ENCODE assay signal across 1 cellular context in genomic region chr11:69442807-69443137, GRCh38.
TF ChIP-seq lines count a peak whose summit lies in the region.

No MANE protein-coding gene starts in this region.

TF ChIP-seq in GM23338, 12 proteins besides CTCF, POLR2A, EP300 and RAD21 (continued from another document):
- TF ChIP-seq ZNF462 (CRISPR knock-in tag; IDR thresholded peaks at IDR 0.05), result no peak
- TF ChIP-seq EZH2phosphoT487 (IDR thresholded peaks at IDR 0.05; ENCODE audit: unreplicated experiment), result no peak
- no peak for TF ChIP-seq POLR2AphosphoS5 (IDR thresholded peaks at IDR 0.05; ENCODE audit: low read depth)
- TF ChIP-seq EZH2 (IDR thresholded peaks at IDR 0.05; ENCODE audit: low read depth, unreplicated experiment), result no peak
- TF ChIP-seq CREB1 (CRISPR knock-in tag; IDR thresholded peaks at IDR 0.05; ENCODE audit: low read depth), result no peak
